In the genomic region with DNA sequence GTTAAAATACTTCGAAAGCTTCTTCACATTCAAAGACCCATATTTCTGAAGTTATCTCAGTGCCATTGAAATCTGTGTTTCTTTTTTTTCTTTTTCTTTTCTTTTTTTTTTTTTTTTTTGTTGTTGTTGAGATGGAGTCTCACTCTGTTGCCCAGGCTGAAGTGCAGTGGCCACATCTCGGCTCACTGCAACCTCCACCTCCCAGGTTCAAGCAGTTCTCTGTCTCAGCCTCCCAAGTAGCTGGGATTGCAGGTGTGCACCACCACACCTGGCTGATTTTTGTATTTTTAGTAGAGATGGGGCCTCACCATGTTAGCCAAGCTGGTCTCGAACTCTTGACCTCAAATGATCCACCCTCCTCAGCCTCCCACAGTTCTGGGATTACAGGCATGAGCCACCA, we compare ENCODE assay signal across 11 cellular contexts. TPM values are rescaled to one million over a fixed set of nuclear protein-coding genes. Genes with fewer than 3 reads are reported as not detected.
DNase-seq lines count a peak whose midpoint lies in the region; ATAC-seq and TF ChIP-seq lines count a peak whose summit lies in the region.
"Not testable (repeated sequence)": the region's sequence is repeated elsewhere in the genome, so short reads cannot be mapped to it uniquely, and the experiment has no call there.
"Had no signal": no experiment of that assay in that cellular context is flagged by ENCODE, and none has a peak within 500 bp of the region (broad histone marks: within the 10 kb centered on the region; RNA-seq: fewer than 3 reads in every experiment).

No MANE protein-coding gene starts in this region.

- H3K4me1 Mint-ChIP-seq in CD4-positive, alpha-beta T cell (ENCODE audit: low read depth) = peaks cover 55% of the 10 kb centered on the region
- peaks cover 42 to 49% (median 44%) of the 10 kb centered on the region in 3 donors for H3K4me1 Mint-ChIP-seq in T-cell
- H3K4me1 Mint-ChIP-seq in activated naive CD8-positive, alpha-beta T cell (ENCODE audit: low read depth) = peaks cover 70% of the 10 kb centered on the region

- 86 to 89% methylated on average over 3 of the region's 3 CpGs for WGBS in esophagus squamous epithelium, 2 donors

- not testable (repeated sequence) for H3K36me3 Mint-ChIP-seq in CD4-positive, alpha-beta T cell (ENCODE audit: low read depth); T-cell; activated naive CD8-positive, alpha-beta T cell

- ATAC-seq in CD4-positive, alpha-beta T cell (ENCODE audit: poor library complexity); T-cell (replicated peaks in 1 of 4); lower lobe of right lung: not testable (repeated sequence)

- CTCF ChIA-PET in CD4-positive, alpha-beta T cell (lab: Charles Lee) = interaction anchor here (0.7 to 1.0 kb wide), 2 partner anchors 32 to 86 kb away, joined by 3 to 5 read pairs; no protein-coding TSS in a partner anchor
- CTCF ChIA-PET in T-cell (lab: Charles Lee) = interaction anchor here (0.6 to 0.7 kb wide), 2 partner anchors 19 to 71 kb away, joined by 5 to 9 read pairs; no protein-coding TSS in a partner anchor

- H3K4me3 ChIP-seq in esophagus squamous epithelium, lower lobe of right lung: not testable (repeated sequence)
- H3K4me3 ChIP-seq in neutrophil (ENCODE audit: low read depth in 1 of 2, low read length in 1 of 2) = peak overlapping the region in 1 of 2 experiments; percentile 53

- intact Hi-C loops in CD4-positive, alpha-beta T cell (cut with DNase I, micrococcal nuclease) = loop anchor here in 1 of 2 experiments (2.0 kb wide), 1 partner anchor 26 kb away; no protein-coding TSS in a partner anchor
- intact Hi-C loops in esophagus squamous epithelium (cut with DNase I); lower lobe of right lung (cut with DNase I): not testable (repeated sequence)

- H3K9me3 Mint-ChIP-seq in CD4-positive, alpha-beta T cell; T-cell; activated naive CD8-positive, alpha-beta T cell (ENCODE audit: low read depth): not testable (repeated sequence)

- POLR2A ChIA-PET in CD4-positive, alpha-beta T cell (lab: Charles Lee) = interaction anchor here (2.4 kb wide), 1 partner anchor 27 kb away, joined by 43 read pairs; a partner anchor contains a TSS
- POLR2A ChIA-PET in T-cell (lab: Charles Lee) = interaction anchor here (0.6 to 1.0 kb wide), 3 partner anchors 18 to 654 kb away, joined by 3 to 9 read pairs (median 7); no protein-coding TSS in a partner anchor

- H3K27me3 ChIP-seq in CD4-positive, alpha-beta T cell (ENCODE audit: control insufficient read depth, insufficient read depth, low read length); esophagus squamous epithelium; lower lobe of right lung (ENCODE audit: low read depth); neutrophil: not testable (repeated sequence)

- DNase-seq in CD4-positive, alpha-beta T cell; T-cell; esophagus squamous epithelium (lab: John Stamatoyannopoulos, UW); lower lobe of right lung: not testable (repeated sequence)

- peak overlapping the region; percentile 92 for H3K27ac Mint-ChIP-seq in CD4-positive, alpha-beta T cell
- peak overlapping the region; percentile 95 to 97 for H3K27ac Mint-ChIP-seq in T-cell
- peak overlapping the region; percentile 91 for H3K27ac Mint-ChIP-seq in activated naive CD8-positive, alpha-beta T cell

- H3K27me3 Mint-ChIP-seq in CD4-positive, alpha-beta T cell; T-cell; activated naive CD8-positive, alpha-beta T cell: not testable (repeated sequence)

- not testable (repeated sequence) for H3K27ac ChIP-seq in CD4-positive, alpha-beta T cell (ENCODE audit: low read depth, low read length)
- H3K27ac ChIP-seq in esophagus squamous epithelium (peak overlapping the region in 3 of 4 donors; percentile 79 to 88 (median 82)), lower lobe of right lung (peak overlapping the region; percentile 85), neutrophil (peak overlapping the region; percentile 92), temporal lobe (ENCODE audit: low read depth, low read length) (peak overlapping the region; percentile 63)

- not testable (repeated sequence) for H3K9me3 ChIP-seq in CD4-positive, alpha-beta T cell (ENCODE audit: control insufficient read depth, low read length); esophagus squamous epithelium; lower lobe of right lung; neutrophil

- not testable (repeated sequence) for H3K4me3 Mint-ChIP-seq in CD4-positive, alpha-beta T cell; T-cell; activated naive CD8-positive, alpha-beta T cell

- TF ChIP-seq POLR2A in esophagus squamous epithelium (IDR thresholded peaks at IDR 0.05) = not testable (repeated sequence)

- not testable (repeated sequence) for H3K36me3 ChIP-seq in esophagus squamous epithelium, lower lobe of right lung
- peaks cover 38% of the 10 kb centered on the region for H3K36me3 ChIP-seq in neutrophil

- peaks cover 20 to 51% (median 21%) of the 10 kb centered on the region in 3 donors for H3K4me1 ChIP-seq in esophagus squamous epithelium
- H3K4me1 ChIP-seq in lower lobe of right lung = peaks cover 31% of the 10 kb centered on the region
- peaks cover 69 to 78% of the 10 kb centered on the region in 2 experiments for H3K4me1 ChIP-seq in neutrophil (ENCODE audit: control insufficient read depth in 1 of 2, insufficient read depth in 1 of 2, low read depth in 1 of 2, low read length in 1 of 2)

- not testable (repeated sequence) for TF ChIP-seq CTCF in CD4-positive, alpha-beta T cell (IDR thresholded peaks at IDR 0.05); esophagus squamous epithelium (IDR thresholded peaks at IDR 0.05); lower lobe of right lung (IDR thresholded peaks at IDR 0.05); neutrophil (IDR thresholded peaks at IDR 0.05)

RNA-seq across cellular contexts. Expression of a gene that starts 26.7 kb away (rescaled TPM):
- total RNA-seq in CD4-positive, alpha-beta T cell = 10 to 100 TPM in 1 of 2 experiments, 1 to 10 TPM in 1; 9.0 to 10.9 TPM
- 10 to 100 TPM in 4 of 5 donors, 1 to 10 TPM in 1; 9.2 to 19.7 (median 17.2) TPM for total RNA-seq in T-cell
- 10 to 100 TPM in 1 of 4 donors, 1 to 10 TPM in 3; 9.0 to 11.4 (median 9.7) TPM for total RNA-seq in esophagus squamous epithelium
- 31.1 TPM for total RNA-seq in lower lobe of right lung
- total RNA-seq in temporal lobe = 42.0 TPM

RNA-seq across cellular contexts. Expression of a gene that starts 43.0 kb away (rescaled TPM):
- total RNA-seq in CD4-positive, alpha-beta T cell = 10 to 100 TPM; 39.8 to 44.6 TPM
- total RNA-seq in T-cell = 10 to 100 TPM; 33.5 to 43.9 (median 38.7) TPM
- 10 to 100 TPM; 31.2 to 41.2 (median 38.6) TPM for total RNA-seq in esophagus squamous epithelium
- 77.9 TPM for total RNA-seq in lower lobe of right lung
- total RNA-seq in temporal lobe = 16.7 TPM

RNA-seq across cellular contexts. Expression of a gene that starts 58.0 kb away (rescaled TPM):
- total RNA-seq in CD4-positive, alpha-beta T cell = not detected
- not detected for total RNA-seq in T-cell
- total RNA-seq in esophagus squamous epithelium = not detected
- total RNA-seq in lower lobe of right lung = 12.8 TPM
- 0.49 TPM for total RNA-seq in temporal lobe
- total RNA-seq: GM23248, H9, HFFc6, MCF 10A had no signal
